ENCODE assay signal across 13 cellular contexts in genomic region chr3:94071713-94072284, GRCh38. TPM values are rescaled to one million over a fixed set of nuclear protein-coding genes. Genes with fewer than 3 reads are reported as not detected.
DNase-seq lines count a peak whose midpoint lies in the region; ATAC-seq and TF ChIP-seq lines count a peak whose summit lies in the region.
"Had no signal": no experiment of that assay in that cellular context is flagged by ENCODE, and none has a peak within 500 bp of the region (broad histone marks: within the 10 kb centered on the region; RNA-seq: fewer than 3 reads in every experiment).

No MANE protein-coding gene starts in this region.

- ATAC-seq in GM18868 (IDR thresholded peaks at IDR 0.05; ENCODE audit: unreplicated experiment) (peak; percentile 72), GM21528 (IDR thresholded peaks at IDR 0.05; ENCODE audit: low FRiP score, unreplicated experiment) (peak; percentile 77), HG03139 (IDR thresholded peaks at IDR 0.05; ENCODE audit: unreplicated experiment) (peak; percentile 82), SK-N-SH treated with all-trans-retinoic acid at 6 μM for 48 hours (no peak)
- ATAC-seq in activated naive CD8-positive, alpha-beta T cell treated with anti-CD3 and anti-CD28 coated beads, Interleukin-2, amount 10 ng/mL, durations not matched to agents 7 days and 5 days (ENCODE audit: low read depth), result peak; percentile 99

- H3K4me3 Mint-ChIP-seq in activated naive CD8-positive, alpha-beta T cell treated with anti-CD3 and anti-CD28 coated beads, Interleukin-2, amount 10 ng/mL, durations not matched to agents 7 days and 5 days, result peak overlapping the region; percentile 60
- H3K4me3 Mint-ChIP-seq: activated T-cell treated with anti-CD3 and anti-CD28 coated beads, Interleukin-2, amount 50 U/mL, for 4 hours; naive B cell had no signal

- H3K4me1 ChIP-seq in esophagus muscularis mucosa, result peaks cover 0 to 5% (median 4%) of the 10 kb centered on the region in 4 donors
- H3K4me1 ChIP-seq: SJSA1 had no signal

- TF ChIP-seq EP300 in esophagus muscularis mucosa (IDR thresholded peaks at IDR 0.05), result no peak

- H3K4me1 Mint-ChIP-seq in activated naive CD8-positive, alpha-beta T cell treated with anti-CD3 and anti-CD28 coated beads, Interleukin-2, amount 10 ng/mL, durations not matched to agents 7 days and 5 days, result peaks cover 32% of the 10 kb centered on the region

- H3K36me3 Mint-ChIP-seq in activated naive CD8-positive, alpha-beta T cell treated with anti-CD3 and anti-CD28 coated beads, Interleukin-2, amount 10 ng/mL, durations not matched to agents 7 days and 5 days, result peaks cover 50% of the 10 kb centered on the region

- intact Hi-C loops in esophagus muscularis mucosa (cut with DNase I), result no loop called here

- DNase-seq in activated naive CD8-positive, alpha-beta T cell treated with anti-CD3 and anti-CD28 coated beads, Interleukin-2, amount 10 ng/mL, durations not matched to agents 7 days and 5 days, result peak; percentile 37
- DNase-seq in NCI-H1092 (lab: John Stamatoyannopoulos, UW) (no peak), esophagus muscularis mucosa (ENCODE audit: extremely low spot score) (no peak), DMS53 (lab: John Stamatoyannopoulos, UW) (no peak)
- DNase-seq: activated T-cell treated with anti-CD3 and anti-CD28 coated beads, Interleukin-2, amount 50 U/mL, for 4 hours; dorsolateral prefrontal cortex; naive B cell had no signal

- H3K27me3 Mint-ChIP-seq in activated naive CD8-positive, alpha-beta T cell treated with anti-CD3 and anti-CD28 coated beads, Interleukin-2, amount 10 ng/mL, durations not matched to agents 7 days and 5 days, result no peaks in the 10 kb centered on the region
- H3K27me3 Mint-ChIP-seq: naive B cell had no signal

- TF ChIP-seq POLR2A in esophagus muscularis mucosa (IDR thresholded peaks at IDR 0.05; ENCODE audit: low read depth), result no peak

- peaks cover 6% of the 10 kb centered on the region for H3K9me3 Mint-ChIP-seq in activated naive CD8-positive, alpha-beta T cell treated with anti-CD3 and anti-CD28 coated beads, Interleukin-2, amount 10 ng/mL, durations not matched to agents 7 days and 5 days
- H3K9me3 Mint-ChIP-seq: activated T-cell treated with anti-CD3 and anti-CD28 coated beads, Interleukin-2, amount 50 U/mL, for 4 hours had no signal

- no peak for TF ChIP-seq CTCF in esophagus muscularis mucosa (IDR thresholded peaks at IDR 0.05)

- H3K27me3 ChIP-seq in esophagus muscularis mucosa, result no peaks in the 10 kb centered on the region
- H3K27me3 ChIP-seq: dorsolateral prefrontal cortex, hepatocyte, SJSA1 had no signal

- H3K4me3 ChIP-seq in esophagus muscularis mucosa, result no peak overlapping the region
- H3K4me3 ChIP-seq: dorsolateral prefrontal cortex, hepatocyte, SJSA1 had no signal

- POLR2A ChIA-PET in activated naive CD8-positive, alpha-beta T cell treated with anti-CD3 and anti-CD28 coated beads, Interleukin-2, amount 10 ng/mL, durations not matched to agents 7 days and 5 days (lab: Charles Lee), result interaction anchor here (1.8 kb wide), 1 partner anchor 9 kb away, joined by 13 read pairs; the partner anchor contains the start of genes DHFR2 and NSUN3

- WGBS in esophagus muscularis mucosa, result 86% methylated on average over 4 of the region's 4 CpGs

- H3K36me3 ChIP-seq in esophagus muscularis mucosa, result peaks cover 5 to 40% (median 21%) of the 10 kb centered on the region in 4 donors

- H3K27ac ChIP-seq in esophagus muscularis mucosa (replicated peaks in 1 of 4), result no peak overlapping the region
- H3K27ac ChIP-seq: dorsolateral prefrontal cortex, hepatocyte, SJSA1 had no signal

- H3K27ac Mint-ChIP-seq in activated naive CD8-positive, alpha-beta T cell treated with anti-CD3 and anti-CD28 coated beads, Interleukin-2, amount 10 ng/mL, durations not matched to agents 7 days and 5 days, result peak overlapping the region; percentile 80

- no peaks in the 10 kb centered on the region for H3K9me3 ChIP-seq in esophagus muscularis mucosa
- H3K9me3 ChIP-seq: SJSA1 had no signal

TF ChIP-seq in SK-N-SH treated with all-trans-retinoic acid at 6 μM for 48 hours, 23 proteins besides CTCF, POLR2A, EP300 and RAD21:
- no peak for TF ChIP-seq TSHZ2 (CRISPR knock-in tag; IDR thresholded peaks at IDR 0.05)
- no peak for TF ChIP-seq ISL1 (CRISPR knock-in tag; IDR thresholded peaks at IDR 0.05)
- TF ChIP-seq ZC3H10 (CRISPR knock-in tag; IDR thresholded peaks at IDR 0.05), result no peak
- TF ChIP-seq BACH2 (CRISPR knock-in tag; IDR thresholded peaks at IDR 0.05; ENCODE audit: borderline replicate concordance), result no peak
- no peak for TF ChIP-seq ZFP30 (CRISPR knock-in tag; IDR thresholded peaks at IDR 0.05)
- no peak for TF ChIP-seq TOX (CRISPR knock-in tag; IDR thresholded peaks at IDR 0.05; ENCODE audit: borderline replicate concordance)
- TF ChIP-seq, protein P1, sequence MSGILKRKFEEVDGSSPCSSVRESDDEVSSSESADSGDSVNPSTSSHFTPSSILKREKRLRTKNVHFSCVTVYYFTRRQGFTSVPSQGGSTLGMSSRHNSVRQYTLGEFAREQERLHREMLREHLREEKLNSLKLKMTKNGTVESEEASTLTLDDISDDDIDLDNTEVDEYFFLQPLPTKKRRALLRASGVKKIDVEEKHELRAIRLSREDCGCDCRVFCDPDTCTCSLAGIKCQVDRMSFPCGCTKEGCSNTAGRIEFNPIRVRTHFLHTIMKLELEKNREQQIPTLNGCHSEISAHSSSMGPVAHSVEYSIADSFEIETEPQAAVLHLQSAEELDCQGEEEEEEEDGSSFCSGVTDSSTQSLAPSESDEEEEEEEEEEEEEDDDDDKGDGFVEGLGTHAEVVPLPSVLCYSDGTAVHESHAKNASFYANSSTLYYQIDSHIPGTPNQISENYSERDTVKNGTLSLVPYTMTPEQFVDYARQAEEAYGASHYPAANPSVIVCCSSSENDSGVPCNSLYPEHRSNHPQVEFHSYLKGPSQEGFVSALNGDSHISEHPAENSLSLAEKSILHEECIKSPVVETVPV (CRISPR knock-in tag; IDR thresholded peaks at IDR 0.05), result no peak
- TF ChIP-seq SNAI2 (CRISPR knock-in tag; IDR thresholded peaks at IDR 0.05), result no peak
- TF ChIP-seq, protein P2, sequence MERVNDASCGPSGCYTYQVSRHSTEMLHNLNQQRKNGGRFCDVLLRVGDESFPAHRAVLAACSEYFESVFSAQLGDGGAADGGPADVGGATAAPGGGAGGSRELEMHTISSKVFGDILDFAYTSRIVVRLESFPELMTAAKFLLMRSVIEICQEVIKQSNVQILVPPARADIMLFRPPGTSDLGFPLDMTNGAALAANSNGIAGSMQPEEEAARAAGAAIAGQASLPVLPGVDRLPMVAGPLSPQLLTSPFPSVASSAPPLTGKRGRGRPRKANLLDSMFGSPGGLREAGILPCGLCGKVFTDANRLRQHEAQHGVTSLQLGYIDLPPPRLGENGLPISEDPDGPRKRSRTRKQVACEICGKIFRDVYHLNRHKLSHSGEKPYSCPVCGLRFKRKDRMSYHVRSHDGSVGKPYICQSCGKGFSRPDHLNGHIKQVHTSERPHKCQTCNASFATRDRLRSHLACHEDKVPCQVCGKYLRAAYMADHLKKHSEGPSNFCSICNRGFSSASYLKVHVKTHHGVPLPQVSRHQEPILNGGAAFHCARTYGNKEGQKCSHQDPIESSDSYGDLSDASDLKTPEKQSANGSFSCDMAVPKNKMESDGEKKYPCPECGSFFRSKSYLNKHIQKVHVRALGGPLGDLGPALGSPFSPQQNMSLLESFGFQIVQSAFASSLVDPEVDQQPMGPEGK (CRISPR knock-in tag; IDR thresholded peaks at IDR 0.05; ENCODE audit: borderline replicate concordance), result no peak
- no peak for TF ChIP-seq TCF4 (CRISPR knock-in tag; IDR thresholded peaks at IDR 0.05; ENCODE audit: borderline replicate concordance)
- TF ChIP-seq GLIS3 (CRISPR knock-in tag; IDR thresholded peaks at IDR 0.05), result no peak
- TF ChIP-seq OSR1 (CRISPR knock-in tag; IDR thresholded peaks at IDR 0.05), result no peak
- no peak for TF ChIP-seq ZNF70 (CRISPR knock-in tag; IDR thresholded peaks at IDR 0.05)

RNA-seq across cellular contexts. Expression of gene NSUN3, which starts 8.9 kb away (rescaled TPM):
- total RNA-seq in activated naive CD8-positive, alpha-beta T cell treated with anti-CD3 and anti-CD28 coated beads, Interleukin-2, amount 10 ng/mL, durations not matched to agents 7 days and 5 days, result 10 to 100 TPM; 16.4 to 18.4 TPM
- total RNA-seq in esophagus muscularis mucosa, result 10 to 100 TPM in 1 of 4 donors, 1 to 10 TPM in 3; 7.4 to 11.9 (median 8.0) TPM

RNA-seq across cellular contexts. Expression of gene DHFR2, which starts 9.1 kb away (rescaled TPM):
- 1 to 10 TPM; 7.7 to 9.6 TPM for total RNA-seq in activated naive CD8-positive, alpha-beta T cell treated with anti-CD3 and anti-CD28 coated beads, Interleukin-2, amount 10 ng/mL, durations not matched to agents 7 days and 5 days
- total RNA-seq in esophagus muscularis mucosa, result 1 to 10 TPM; 3.3 to 5.9 (median 4.8) TPM

RNA-seq across cellular contexts. Expression of gene STX19, which starts 43.4 kb away (rescaled TPM):
- not detected for total RNA-seq in activated naive CD8-positive, alpha-beta T cell treated with anti-CD3 and anti-CD28 coated beads, Interleukin-2, amount 10 ng/mL, durations not matched to agents 7 days and 5 days
- not detected for total RNA-seq in esophagus muscularis mucosa
- total RNA-seq: activated T-cell treated with anti-CD3 and anti-CD28 coated beads, Interleukin-2, amount 50 U/mL, for 4 hours; SJSA1 had no signal
